In genomic region chr1:222788328-222789156, GRCh38 we compare ENCODE assay signal across 1 cellular context.
TF ChIP-seq lines count a peak whose summit lies in the region.

No MANE protein-coding gene starts in this region.

TF ChIP-seq in H1, 55 proteins besides CTCF, POLR2A, EP300 and RAD21 (continued from another document):
- TF ChIP-seq KDM1A (IDR thresholded peaks at IDR 0.05; ENCODE audit: borderline replicate concordance, low read length), result peak; percentile 78; the same call in 1 of the 2 replicates
